Comparison of ENCODE assay signal across 1 cellular context in the genomic region with DNA sequence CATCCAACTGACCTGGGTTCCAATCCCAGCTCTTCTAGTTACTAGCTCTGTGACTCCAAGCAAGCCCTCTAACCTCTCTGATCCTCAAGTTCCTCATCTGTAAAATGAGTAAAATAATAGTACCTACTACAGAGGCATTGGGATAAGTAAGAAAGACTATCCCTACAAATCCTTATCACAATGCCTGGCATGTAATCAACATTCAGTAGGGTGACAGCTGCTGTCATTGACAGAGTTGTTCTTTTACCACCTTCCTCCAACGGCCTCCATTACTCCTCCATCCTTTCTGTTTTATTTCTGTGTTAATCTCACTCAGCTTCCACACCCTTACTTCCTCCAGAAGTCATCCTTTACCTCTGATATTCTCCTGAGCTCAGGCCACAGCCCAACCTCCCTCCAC.
TF ChIP-seq lines count a peak whose summit lies in the region.

No MANE protein-coding gene starts in this region.

TF ChIP-seq in endothelial cell of umbilical vein, 7 proteins besides CTCF, POLR2A, EP300 and RAD21:
- TF ChIP-seq JUN (IDR thresholded peaks at IDR 0.05; ENCODE audit: borderline replicate concordance, insufficient read depth, insufficient read length, low read depth) = no peak
- TF ChIP-seq, protein P1, sequence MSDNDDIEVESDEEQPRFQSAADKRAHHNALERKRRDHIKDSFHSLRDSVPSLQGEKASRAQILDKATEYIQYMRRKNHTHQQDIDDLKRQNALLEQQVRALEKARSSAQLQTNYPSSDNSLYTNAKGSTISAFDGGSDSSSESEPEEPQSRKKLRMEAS (IDR thresholded peaks at IDR 0.05; ENCODE audit: insufficient read depth, insufficient read length) = no peak
- no peak for TF ChIP-seq MYC (IDR thresholded peaks at IDR 0.05; ENCODE audit: low read depth, low read length)
- no peak for TF ChIP-seq POLR2AphosphoS5 (IDR thresholded peaks at IDR 0.05; ENCODE audit: insufficient read depth, low read depth, low read length)
- TF ChIP-seq EZH2 (IDR thresholded peaks at IDR 0.05; ENCODE audit: borderline replicate concordance, low read depth, low read length, severe bottlenecking) = no peak
- no peak for TF ChIP-seq GATA2 (IDR thresholded peaks at IDR 0.05; ENCODE audit: insufficient read depth, insufficient read length, low read depth, low read length)
- TF ChIP-seq FOS (IDR thresholded peaks at IDR 0.05; ENCODE audit: borderline replicate concordance, insufficient read depth, low read length) = no peak
TF ChIP-seq in endothelial cell of umbilical vein: peak in this region for 0.
